ENCODE assay signal across 1 cellular context in genomic region chr13:51803422-51804294, GRCh38.
TF ChIP-seq lines count a peak whose summit lies in the region.

A gene with protein sequence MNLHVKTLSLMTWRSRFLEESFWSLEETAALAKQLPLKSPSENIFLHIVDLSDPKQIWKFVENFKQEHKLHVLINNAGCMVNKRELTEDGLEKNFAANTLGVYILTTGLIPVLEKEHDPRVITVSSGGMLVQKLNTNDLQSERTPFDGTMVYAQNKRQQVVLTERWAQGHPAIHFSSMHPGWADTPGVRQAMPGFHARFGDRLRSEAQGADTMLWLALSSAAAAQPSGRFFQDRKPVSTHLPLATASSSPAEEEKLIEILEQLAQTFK (minus strand): TSS chr13:51804163. CDS start chr13:51799659, 4,504 bp downstream.

TF ChIP-seq in GM23338, 12 proteins besides CTCF, POLR2A, EP300 and RAD21 (continued from another document):
- TF ChIP-seq ZNF462 (CRISPR knock-in tag; IDR thresholded peaks at IDR 0.05), result no peak
- TF ChIP-seq POLR2AphosphoS5 (IDR thresholded peaks at IDR 0.05; ENCODE audit: low read depth), result peak; percentile 53
